In the genomic region with DNA sequence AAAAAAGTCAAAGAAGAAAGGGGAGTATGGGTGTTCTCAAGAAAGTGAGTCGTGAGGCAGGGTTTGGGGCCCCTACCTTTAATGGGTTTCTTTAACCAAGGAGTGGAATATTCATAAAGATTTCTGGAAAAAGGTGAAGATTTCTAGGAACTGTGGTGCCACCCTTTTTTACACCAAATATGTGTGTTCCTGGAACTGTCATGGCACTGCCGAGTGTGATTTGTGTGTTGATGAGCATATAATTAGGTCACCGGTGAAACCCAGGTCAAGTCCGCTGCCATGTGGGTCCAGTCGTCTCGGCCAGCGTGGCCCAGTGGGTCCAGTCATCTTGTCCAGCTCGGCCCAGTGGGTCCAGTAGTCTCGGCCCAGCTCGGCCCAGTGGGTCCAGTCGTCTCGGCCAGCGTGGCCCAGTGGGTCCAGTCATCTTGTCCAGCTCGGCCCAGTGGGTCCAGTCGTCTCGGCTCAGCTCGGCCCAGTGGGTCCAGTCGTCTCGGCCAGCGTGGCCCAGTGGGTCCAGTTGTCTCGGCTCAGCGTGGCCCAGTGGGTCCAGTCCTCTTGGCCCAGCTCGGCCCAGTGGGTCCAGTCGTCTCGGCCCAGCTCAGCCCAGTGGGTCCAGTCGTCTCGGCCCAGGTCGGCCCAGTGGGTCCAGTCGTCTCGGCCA, we compare ENCODE assay signal across 23 cellular contexts. TPM values are rescaled to one million over a fixed set of nuclear protein-coding genes. Genes with fewer than 3 reads are reported as not detected.
DNase-seq lines count a peak whose midpoint lies in the region; ATAC-seq, FAIRE-seq and TF ChIP-seq lines count a peak whose summit lies in the region.
"Had no signal": no experiment of that assay in that cellular context is flagged by ENCODE, and none has a peak within 500 bp of the region (broad histone marks: within the 10 kb centered on the region; RNA-seq: fewer than 3 reads in every experiment).

No MANE protein-coding gene starts in this region.

- no peak for FAIRE-seq in GM19239 (lab: Jason Lieb, UNC)
- FAIRE-seq: D721Med, G401.6, GM12892 had no signal

- peaks cover 14% of the 10 kb centered on the region for H3K4me1 Mint-ChIP-seq in activated CD8-positive, alpha-beta T cell treated with anti-CD3 and anti-CD28 coated beads for 36 hours (ENCODE audit: low read depth)
- H3K4me1 Mint-ChIP-seq in activated CD8-positive, alpha-beta T cell treated with anti-CD3 and anti-CD28 coated beads, Interleukin-2, amount 10 ng/mL, durations not matched to agents 7 days and 5 days (ENCODE audit: low read depth), result peaks cover 10% of the 10 kb centered on the region
- peaks cover 15% of the 10 kb centered on the region for H3K4me1 Mint-ChIP-seq in stimulated activated naive CD8-positive, alpha-beta T cell treated with anti-CD3 and anti-CD28 coated beads, Interleukin-15, amount 100 ng/mL, for 72 hours

- H3K27ac ChIP-seq in lower lobe of right lung (no peak overlapping the region), tibial nerve (no peak overlapping the region)
- H3K27ac ChIP-seq: 22Rv1 had no signal

- H3K27ac Mint-ChIP-seq in activated CD8-positive, alpha-beta T cell treated with anti-CD3 and anti-CD28 coated beads for 36 hours, result no peak overlapping the region
- H3K27ac Mint-ChIP-seq in activated CD8-positive, alpha-beta T cell treated with anti-CD3 and anti-CD28 coated beads, Interleukin-2, amount 10 ng/mL, durations not matched to agents 7 days and 5 days, result no peak overlapping the region
- H3K27ac Mint-ChIP-seq in stimulated activated naive CD8-positive, alpha-beta T cell treated with anti-CD3 and anti-CD28 coated beads, Interleukin-15, amount 100 ng/mL, for 72 hours, result no peak overlapping the region
- H3K27ac Mint-ChIP-seq: CD8-positive, alpha-beta T cell; HFFc6 had no signal

- TF ChIP-seq EP300 in tibial nerve (IDR thresholded peaks at IDR 0.05), result no peak

- no peak for TF ChIP-seq POLR2A in tibial nerve (IDR thresholded peaks at IDR 0.05)

- peaks cover 14% of the 10 kb centered on the region for H3K9me3 ChIP-seq in lower lobe of right lung
- H3K9me3 ChIP-seq in tibial nerve, result peaks cover 0 to 44% (median 0%) of the 10 kb centered on the region in 4 donors

- H3K27me3 Mint-ChIP-seq in activated CD8-positive, alpha-beta T cell treated with anti-CD3 and anti-CD28 coated beads for 36 hours, result peaks cover 45% of the 10 kb centered on the region
- H3K27me3 Mint-ChIP-seq in activated CD8-positive, alpha-beta T cell treated with anti-CD3 and anti-CD28 coated beads, Interleukin-2, amount 10 ng/mL, durations not matched to agents 7 days and 5 days (ENCODE audit: low read depth), result peaks cover 19% of the 10 kb centered on the region
- H3K27me3 Mint-ChIP-seq in stimulated activated naive CD8-positive, alpha-beta T cell treated with anti-CD3 and anti-CD28 coated beads, Interleukin-15, amount 100 ng/mL, for 72 hours, result peaks cover 70% of the 10 kb centered on the region

- WGBS in tibial nerve, 2 donors, result 92 to 93% methylated on average over 22 to 30 of the region's 30 CpGs

- H3K36me3 Mint-ChIP-seq in activated CD8-positive, alpha-beta T cell treated with anti-CD3 and anti-CD28 coated beads for 36 hours (ENCODE audit: low read depth), result no peaks in the 10 kb centered on the region
- H3K36me3 Mint-ChIP-seq in activated CD8-positive, alpha-beta T cell treated with anti-CD3 and anti-CD28 coated beads, Interleukin-2, amount 10 ng/mL, durations not matched to agents 7 days and 5 days (ENCODE audit: low read depth), result no peaks in the 10 kb centered on the region
- H3K36me3 Mint-ChIP-seq: CD14-positive monocyte; CD8-positive, alpha-beta T cell had no signal

- DNase-seq in activated CD8-positive, alpha-beta T cell treated with anti-CD3 and anti-CD28 coated beads for 36 hours, result peak; percentile 48
- DNase-seq in activated CD8-positive, alpha-beta T cell treated with anti-CD3 and anti-CD28 coated beads, Interleukin-2, amount 10 ng/mL, durations not matched to agents 7 days and 5 days, result no peak
- no peak for DNase-seq in stimulated activated naive CD8-positive, alpha-beta T cell treated with anti-CD3 and anti-CD28 coated beads, Interleukin-15, amount 100 ng/mL, for 72 hours
- DNase-seq in stimulated activated naive CD8-positive, alpha-beta T cell treated with anti-CD3 and anti-CD28 coated beads, Interleukin-15, Interleukin-2, amounts not matched to agents 100 U/mL and 50 U/mL, for 24 hours, result no peak
- DNase-seq in lower lobe of right lung (peak; percentile 39), GM19239 (ENCODE audit: insufficient read length, low spot score) (no peak), tibial nerve (ENCODE audit: low spot score in 2 of 2) (no peak)
- DNase-seq: CD8-positive, alpha-beta T cell; COR-L47; DMS153; DMS79 treated with DMSO at 0.1 percent for 48 hours; EL; HCEC 1CT; HFFc6 had no signal

- POLR2A ChIA-PET in activated CD8-positive, alpha-beta T cell treated with anti-CD3 and anti-CD28 coated beads for 36 hours (lab: Charles Lee), result no interaction called here
- POLR2A ChIA-PET in activated CD8-positive, alpha-beta T cell treated with anti-CD3 and anti-CD28 coated beads, Interleukin-2, amount 10 ng/mL, durations not matched to agents 7 days and 5 days (lab: Charles Lee), result interaction anchor here (0.9 kb wide), 1 partner anchor 14 kb away, joined by 3 read pairs; no protein-coding TSS in a partner anchor

- H3K4me3 Mint-ChIP-seq in activated CD8-positive, alpha-beta T cell treated with anti-CD3 and anti-CD28 coated beads for 36 hours, result no peak overlapping the region
- no peak overlapping the region for H3K4me3 Mint-ChIP-seq in activated CD8-positive, alpha-beta T cell treated with anti-CD3 and anti-CD28 coated beads, Interleukin-2, amount 10 ng/mL, durations not matched to agents 7 days and 5 days
- H3K4me3 Mint-ChIP-seq in stimulated activated naive CD8-positive, alpha-beta T cell treated with anti-CD3 and anti-CD28 coated beads, Interleukin-15, amount 100 ng/mL, for 72 hours, result peak overlapping the region; percentile 9 to 50
- H3K4me3 Mint-ChIP-seq: CD14-positive monocyte; CD8-positive, alpha-beta T cell; HFFc6 had no signal

- no peak for TF ChIP-seq CTCF in activated CD8-positive, alpha-beta T cell treated with anti-CD3 and anti-CD28 coated beads for 36 hours (IDR thresholded peaks at IDR 0.05)
- TF ChIP-seq CTCF in lower lobe of right lung (IDR thresholded peaks at IDR 0.05), result no peak
- TF ChIP-seq CTCF in tibial nerve (IDR thresholded peaks at IDR 0.05), result no peak

- H3K36me3 ChIP-seq in lower lobe of right lung (no peaks in the 10 kb centered on the region), tibial nerve (no peaks in the 10 kb centered on the region)

- CTCF ChIA-PET in activated CD8-positive, alpha-beta T cell treated with anti-CD3 and anti-CD28 coated beads for 36 hours (lab: Charles Lee), result interaction anchor here (1.1 kb wide), 1 partner anchor 10 kb away, joined by 3 read pairs; no protein-coding TSS in a partner anchor
- CTCF ChIA-PET in activated CD8-positive, alpha-beta T cell treated with anti-CD3 and anti-CD28 coated beads, Interleukin-2, amount 10 ng/mL, durations not matched to agents 7 days and 5 days (lab: Charles Lee), result no interaction called here

- H3K27me3 ChIP-seq in lower lobe of right lung (ENCODE audit: low read depth), result peaks cover 29% of the 10 kb centered on the region
- peaks cover 0 to 40% of the 10 kb centered on the region in 2 donors for H3K27me3 ChIP-seq in tibial nerve

- peaks cover 14% of the 10 kb centered on the region for H3K9me3 Mint-ChIP-seq in activated CD8-positive, alpha-beta T cell treated with anti-CD3 and anti-CD28 coated beads for 36 hours
- H3K9me3 Mint-ChIP-seq in activated CD8-positive, alpha-beta T cell treated with anti-CD3 and anti-CD28 coated beads, Interleukin-2, amount 10 ng/mL, durations not matched to agents 7 days and 5 days (ENCODE audit: insufficient read depth), result no peaks in the 10 kb centered on the region
- peaks cover 0 to 18% of the 10 kb centered on the region in 2 donors for H3K9me3 Mint-ChIP-seq in stimulated activated naive CD8-positive, alpha-beta T cell treated with anti-CD3 and anti-CD28 coated beads, Interleukin-15, amount 100 ng/mL, for 72 hours

- intact Hi-C loops in activated CD8-positive, alpha-beta T cell treated with anti-CD3 and anti-CD28 coated beads for 36 hours (cut with micrococcal nuclease), result no loop called here
- intact Hi-C loops in lower lobe of right lung (cut with DNase I), result no loop called here

- H3K4me1 ChIP-seq in lower lobe of right lung, result no peaks in the 10 kb centered on the region
- no peaks in the 10 kb centered on the region for H3K4me1 ChIP-seq in tibial nerve

- H3K4me3 ChIP-seq in lower lobe of right lung (no peak overlapping the region), tibial nerve (no peak overlapping the region)

- ATAC-seq in activated CD8-positive, alpha-beta T cell treated with anti-CD3 and anti-CD28 coated beads for 36 hours, result peak; percentile 50
- ATAC-seq in activated CD8-positive, alpha-beta T cell treated with anti-CD3 and anti-CD28 coated beads, Interleukin-2, amount 10 ng/mL, durations not matched to agents 7 days and 5 days, result no peak
- ATAC-seq in stimulated activated naive CD8-positive, alpha-beta T cell treated with anti-CD3 and anti-CD28 coated beads, Interleukin-15, amount 100 ng/mL, for 72 hours, result no peak
- no peak for ATAC-seq in stimulated activated naive CD8-positive, alpha-beta T cell treated with anti-CD3 and anti-CD28 coated beads, Interleukin-15, Interleukin-2, amounts not matched to agents 100 U/mL and 50 U/mL, for 24 hours
- ATAC-seq in lower lobe of right lung, result no peak
- ATAC-seq in GM21737 (IDR thresholded peaks at IDR 0.05; ENCODE audit: unreplicated experiment), result no peak
- ATAC-seq: CD8-positive, alpha-beta T cell had no signal

RNA-seq across cellular contexts. Expression of gene EEF1A2, which starts 8.3 kb away (rescaled TPM):
- 1 to 10 TPM; 1.4 to 2.2 TPM for total RNA-seq in activated CD8-positive, alpha-beta T cell treated with anti-CD3 and anti-CD28 coated beads for 36 hours
- not detected for total RNA-seq in activated CD8-positive, alpha-beta T cell treated with anti-CD3 and anti-CD28 coated beads, Interleukin-2, amount 10 ng/mL, durations not matched to agents 7 days and 5 days
- total RNA-seq in lower lobe of right lung, result 0.77 TPM
- not detected for total RNA-seq in tibial nerve

RNA-seq across cellular contexts. Expression of gene PPDPF, which starts 13.4 kb away (rescaled TPM):
- total RNA-seq in activated CD8-positive, alpha-beta T cell treated with anti-CD3 and anti-CD28 coated beads for 36 hours, result 100 to 1,000 TPM; 193 to 226 TPM
- total RNA-seq in activated CD8-positive, alpha-beta T cell treated with anti-CD3 and anti-CD28 coated beads, Interleukin-2, amount 10 ng/mL, durations not matched to agents 7 days and 5 days, result 100 to 1,000 TPM; 292 to 296 TPM
- 305 TPM for total RNA-seq in lower lobe of right lung
- 100 to 1,000 TPM in 3 of 4 donors, 10 to 100 TPM in 1; 59.0 to 165 (median 119) TPM for total RNA-seq in tibial nerve

RNA-seq across cellular contexts. Expression of gene PTK6, which starts 30.0 kb away (rescaled TPM):
- under 1 TPM in 1 of 2 experiments, not detected in 1; 0.18 TPM for total RNA-seq in activated CD8-positive, alpha-beta T cell treated with anti-CD3 and anti-CD28 coated beads for 36 hours
- under 1 TPM in 1 of 2 experiments, not detected in 1; 0.34 TPM for total RNA-seq in activated CD8-positive, alpha-beta T cell treated with anti-CD3 and anti-CD28 coated beads, Interleukin-2, amount 10 ng/mL, durations not matched to agents 7 days and 5 days
- 4.2 TPM for total RNA-seq in lower lobe of right lung
- under 1 TPM in 2 of 4 donors, not detected in 2; 0.21 to 0.90 TPM for total RNA-seq in tibial nerve
- total RNA-seq: A673, H4, HT1080 had no signal

RNA-seq across cellular contexts. Expression of gene KCNQ2, which starts 34.8 kb away (rescaled TPM):
- total RNA-seq in activated CD8-positive, alpha-beta T cell treated with anti-CD3 and anti-CD28 coated beads for 36 hours, result not detected
- total RNA-seq in activated CD8-positive, alpha-beta T cell treated with anti-CD3 and anti-CD28 coated beads, Interleukin-2, amount 10 ng/mL, durations not matched to agents 7 days and 5 days, result not detected
- not detected for total RNA-seq in lower lobe of right lung
- total RNA-seq in tibial nerve, result not detected
- total RNA-seq: CD8-positive, alpha-beta T cell; HFFc6 had no signal

RNA-seq across cellular contexts. Expression of gene SRMS, which starts 40.3 kb away (rescaled TPM):
- not detected for total RNA-seq in activated CD8-positive, alpha-beta T cell treated with anti-CD3 and anti-CD28 coated beads for 36 hours
- not detected for total RNA-seq in activated CD8-positive, alpha-beta T cell treated with anti-CD3 and anti-CD28 coated beads, Interleukin-2, amount 10 ng/mL, durations not matched to agents 7 days and 5 days
- total RNA-seq in lower lobe of right lung, result not detected
- total RNA-seq in tibial nerve, result not detected
- total RNA-seq: A673; CD8-positive, alpha-beta T cell; H4; HFFc6; HT1080 had no signal

Comparison
In these comparisons a context has a peak if more than half of its experiments do, and no peak if none do; other contexts are left out.
1. DNase-seq: peak in activated CD8-positive, alpha-beta T cell treated with anti-CD3 and anti-CD28 coated beads for 36 hours (single experiment) and lower lobe of right lung (single experiment); none in activated CD8-positive, alpha-beta T cell treated with anti-CD3 and anti-CD28 coated beads, Interleukin-2, amount 10 ng/mL, durations not matched to agents 7 days and 5 days (single experiment), stimulated activated naive CD8-positive, alpha-beta T cell treated with anti-CD3 and anti-CD28 coated beads, Interleukin-15, amount 100 ng/mL, for 72 hours (0 of 2), stimulated activated naive CD8-positive, alpha-beta T cell treated with anti-CD3 and anti-CD28 coated beads, Interleukin-15, Interleukin-2, amounts not matched to agents 100 U/mL and 50 U/mL, for 24 hours (single experiment), GM19239 (single experiment) and tibial nerve (0 of 2).
2. H3K4me3 Mint-ChIP-seq: peak in stimulated activated naive CD8-positive, alpha-beta T cell treated with anti-CD3 and anti-CD28 coated beads, Interleukin-15, amount 100 ng/mL, for 72 hours (2 of 2); none in activated CD8-positive, alpha-beta T cell treated with anti-CD3 and anti-CD28 coated beads for 36 hours (single experiment) and activated CD8-positive, alpha-beta T cell treated with anti-CD3 and anti-CD28 coated beads, Interleukin-2, amount 10 ng/mL, durations not matched to agents 7 days and 5 days (single experiment).